14 cellular contexts compared by ENCODE assay signal in genomic region chr7:98955992-98956391, GRCh38.
A peak's percentile ranks its signal among the peaks of the same experiment; 100 is the strongest.
DNase-seq lines count a peak whose midpoint lies in the region; ATAC-seq and TF ChIP-seq lines count a peak whose summit lies in the region.
"Had no signal": no experiment of that assay in that cellular context is flagged by ENCODE, and none has a peak within 500 bp of the region (broad histone marks: within the 10 kb centered on the region; RNA-seq: fewer than 3 reads in every experiment).

No MANE protein-coding gene starts in this region.

- peak overlapping the region; percentile 45 for H3K4me3 Mint-ChIP-seq in endothelial cell (ENCODE audit: unreplicated experiment)
- H3K4me3 Mint-ChIP-seq: CD4-positive, CD25-positive, alpha-beta regulatory T cell; HFFc6 had no signal

- no peak overlapping the region for H3K27ac Mint-ChIP-seq in endothelial cell (ENCODE audit: unreplicated experiment)
- H3K27ac Mint-ChIP-seq: CD4-positive, CD25-positive, alpha-beta regulatory T cell; HFFc6 had no signal

- H3K27ac ChIP-seq in heart right ventricle = peak overlapping the region in 9 of 10 donors; percentile 40 to 87 (median 69)
- no peak overlapping the region for H3K27ac ChIP-seq in right atrium auricular region
- no peak overlapping the region for H3K27ac ChIP-seq in osteoblast (ENCODE audit: low read depth, low read length)
- H3K27ac ChIP-seq: BLaER1 treated with 17β-estradiol and CSF1 and Interleukin-3, amounts not matched to agents 10 nM and 100 nM had no signal

- no peaks in the 10 kb centered on the region for H3K27me3 Mint-ChIP-seq in endothelial cell (ENCODE audit: unreplicated experiment)
- H3K27me3 Mint-ChIP-seq: CD4-positive, CD25-positive, alpha-beta regulatory T cell had no signal

- H3K36me3 ChIP-seq in heart right ventricle (peaks cover 5 to 100% (median 79%) of the 10 kb centered on the region in 9 donors), right atrium auricular region (peaks cover 83% of the 10 kb centered on the region), osteoblast (ENCODE audit: insufficient read depth, low read length) (peaks cover 92% of the 10 kb centered on the region)

- H3K36me3 Mint-ChIP-seq in endothelial cell (ENCODE audit: low read depth, unreplicated experiment) = peaks cover 76% of the 10 kb centered on the region

- H2AFZ ChIP-seq in osteoblast (ENCODE audit: low read length) = no peak overlapping the region

- no peak for DNase-seq in heart right ventricle
- no peak for DNase-seq in right atrium auricular region (ENCODE audit: low spot score)
- DNase-seq in endothelial cell (ENCODE audit: low spot score) = no peak
- peak; percentile 21 for DNase-seq in osteoblast (ENCODE audit: insufficient read length, low spot score, missing footprints)
- no peak for DNase-seq in stimulated activated CD4-positive, alpha-beta T cell treated with anti-CD3 and anti-CD28 coated beads, Interleukin-4, amount 100 ng/mL, for 4 hours
- no peak for DNase-seq in HuH-7 (ENCODE audit: low spot score)
- DNase-seq: ACHN; CD4-positive, CD25-positive, alpha-beta regulatory T cell; DMS53; GF-D8; HCEC 1CT; HFFc6 had no signal

- ATAC-seq in heart right ventricle (peak in 7 of 8 donors; percentile 17 to 50 (median 24)), GM18520 (IDR thresholded peaks at IDR 0.05; ENCODE audit: unreplicated experiment) (no peak)

- TF ChIP-seq CTCF in heart right ventricle (IDR thresholded peaks at IDR 0.05) (no peak), right atrium auricular region (IDR thresholded peaks at IDR 0.05) (no peak), endothelial cell (IDR thresholded peaks at IDR 0.05; ENCODE audit: unreplicated experiment) (no peak), osteoblast (IDR thresholded peaks at IDR 0.05; ENCODE audit: extremely low read depth, low read depth, low read length) (no peak)

- H3K27me3 ChIP-seq in heart right ventricle (no peaks in the 10 kb centered on the region), right atrium auricular region (no peaks in the 10 kb centered on the region), osteoblast (ENCODE audit: insufficient read depth, low read length) (no peaks in the 10 kb centered on the region)
- H3K27me3 ChIP-seq: BLaER1 treated with 17β-estradiol and CSF1 and Interleukin-3, amounts not matched to agents 10 nM and 100 nM had no signal

- H3K9me3 ChIP-seq in heart right ventricle (no peaks in the 10 kb centered on the region), right atrium auricular region (no peaks in the 10 kb centered on the region), osteoblast (ENCODE audit: low read depth, low read length) (no peaks in the 10 kb centered on the region)
- H3K9me3 ChIP-seq: BLaER1 treated with 17β-estradiol and CSF1 and Interleukin-3, amounts not matched to agents 10 nM and 100 nM had no signal

- peaks cover 5% of the 10 kb centered on the region for H4K20me1 ChIP-seq in osteoblast (ENCODE audit: insufficient read depth, low read length)

- no peak overlapping the region for H3K4me2 ChIP-seq in osteoblast (ENCODE audit: insufficient read depth, low read length)
- H3K4me2 ChIP-seq: BLaER1 treated with 17β-estradiol and CSF1 and Interleukin-3, amounts not matched to agents 10 nM and 100 nM had no signal

- H3K4me1 Mint-ChIP-seq in endothelial cell (ENCODE audit: unreplicated experiment) = no peaks in the 10 kb centered on the region
- H3K4me1 Mint-ChIP-seq: CD4-positive, CD25-positive, alpha-beta regulatory T cell had no signal

- 89 to 90% methylated on average over 19 of the region's 19 CpGs for WGBS in heart right ventricle, 2 donors

- intact Hi-C loops in heart right ventricle (cut with DNase I) = no loop called here

- H3K79me2 ChIP-seq in osteoblast (ENCODE audit: insufficient read depth, low read length) = no peaks in the 10 kb centered on the region

- H3K4me1 ChIP-seq in heart right ventricle (peaks cover 0 to 17% (median 6%) of the 10 kb centered on the region in 9 donors), right atrium auricular region (peaks cover 0 to 5% of the 10 kb centered on the region in 2 donors), osteoblast (ENCODE audit: insufficient read depth, low read length) (no peaks in the 10 kb centered on the region)
- H3K4me1 ChIP-seq: BLaER1 treated with 17β-estradiol and CSF1 and Interleukin-3, amounts not matched to agents 10 nM and 100 nM had no signal

- H3K9me3 Mint-ChIP-seq in endothelial cell (ENCODE audit: unreplicated experiment) = no peaks in the 10 kb centered on the region
- H3K9me3 Mint-ChIP-seq: CD4-positive, CD25-positive, alpha-beta regulatory T cell; HFFc6 had no signal

- H3K4me3 ChIP-seq in heart right ventricle (no peak overlapping the region), right atrium auricular region (no peak overlapping the region), osteoblast (ENCODE audit: insufficient read depth, low read length) (no peak overlapping the region)
- H3K4me3 ChIP-seq: BLaER1 treated with 17β-estradiol and CSF1 and Interleukin-3, amounts not matched to agents 10 nM and 100 nM had no signal

Comparison
In these comparisons a context has a peak if more than half of its experiments do, and no peak if none do; other contexts are left out.
1. H3K27ac ChIP-seq: peak in heart right ventricle (9 of 10); none in right atrium auricular region (0 of 2) and osteoblast (single experiment).